In the genomic region with DNA sequence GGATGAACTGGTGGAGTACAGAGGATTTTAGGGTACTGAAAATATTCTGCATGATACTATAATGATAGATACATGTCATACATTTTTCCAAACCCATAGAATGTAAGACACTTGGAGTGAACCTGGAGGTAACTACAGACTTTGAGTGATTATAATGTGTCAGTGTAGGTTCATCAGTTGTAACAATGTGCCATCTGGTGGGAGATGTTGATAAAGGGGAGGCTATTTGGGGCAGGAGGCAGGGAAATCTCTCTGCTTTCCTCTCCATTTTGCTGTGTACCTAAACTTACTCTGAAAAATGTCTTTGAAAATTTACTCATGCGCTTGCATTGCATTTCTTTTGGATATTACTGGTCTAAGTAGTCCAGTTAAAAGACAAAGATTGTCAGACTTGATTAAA, we compare ENCODE assay signal across 1 cellular context.
TF ChIP-seq lines count a peak whose summit lies in the region.

No MANE protein-coding gene starts in this region.

TF ChIP-seq in H1, 55 proteins besides CTCF, POLR2A, EP300 and RAD21 (continued from another document):
- TF ChIP-seq, protein P1, sequence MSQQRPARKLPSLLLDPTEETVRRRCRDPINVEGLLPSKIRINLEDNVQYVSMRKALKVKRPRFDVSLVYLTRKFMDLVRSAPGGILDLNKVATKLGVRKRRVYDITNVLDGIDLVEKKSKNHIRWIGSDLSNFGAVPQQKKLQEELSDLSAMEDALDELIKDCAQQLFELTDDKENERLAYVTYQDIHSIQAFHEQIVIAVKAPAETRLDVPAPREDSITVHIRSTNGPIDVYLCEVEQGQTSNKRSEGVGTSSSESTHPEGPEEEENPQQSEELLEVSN (IDR thresholded peaks at IDR 0.05) = no peak
- no peak for TF ChIP-seq RXRA (IDR thresholded peaks at IDR 0.05; ENCODE audit: insufficient read depth, low read depth, low read length)
- no peak for TF ChIP-seq HDAC6 (IDR thresholded peaks at IDR 0.05; ENCODE audit: low read depth, low read length)
- no peak for TF ChIP-seq KDM5A (IDR thresholded peaks at IDR 0.05; ENCODE audit: low read length)
- TF ChIP-seq, protein P2, sequence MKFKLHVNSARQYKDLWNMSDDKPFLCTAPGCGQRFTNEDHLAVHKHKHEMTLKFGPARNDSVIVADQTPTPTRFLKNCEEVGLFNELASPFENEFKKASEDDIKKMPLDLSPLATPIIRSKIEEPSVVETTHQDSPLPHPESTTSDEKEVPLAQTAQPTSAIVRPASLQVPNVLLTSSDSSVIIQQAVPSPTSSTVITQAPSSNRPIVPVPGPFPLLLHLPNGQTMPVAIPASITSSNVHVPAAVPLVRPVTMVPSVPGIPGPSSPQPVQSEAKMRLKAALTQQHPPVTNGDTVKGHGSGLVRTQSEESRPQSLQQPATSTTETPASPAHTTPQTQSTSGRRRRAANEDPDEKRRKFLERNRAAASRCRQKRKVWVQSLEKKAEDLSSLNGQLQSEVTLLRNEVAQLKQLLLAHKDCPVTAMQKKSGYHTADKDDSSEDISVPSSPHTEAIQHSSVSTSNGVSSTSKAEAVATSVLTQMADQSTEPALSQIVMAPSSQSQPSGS (IDR thresholded peaks at IDR 0.05; ENCODE audit: low read length) = no peak
- no peak for TF ChIP-seq SRF (IDR thresholded peaks at IDR 0.05; ENCODE audit: low read depth, low read length)
- no peak for TF ChIP-seq TEAD4 (IDR thresholded peaks at IDR 0.05; ENCODE audit: low read depth, low read length)
- TF ChIP-seq JUN (IDR thresholded peaks at IDR 0.05; ENCODE audit: low read depth, low read length) = no peak
